Comparison of ENCODE assay signal across 27 cellular contexts in genomic region chr20:61397790-61398189, GRCh38.
"Had no signal": no experiment of that assay in that cellular context is flagged by ENCODE, and none has a peak within 500 bp of the region (broad histone marks: within the 10 kb centered on the region; RNA-seq: fewer than 3 reads in every experiment).

No MANE protein-coding gene starts in this region.

- H3K9me3 ChIP-seq: esophagus squamous epithelium had no signal

- ATAC-seq: activated CD4-positive, alpha-beta T cell treated with anti-CD3 and anti-CD28 coated beads for 36 hours; activated naive CD4-positive, alpha-beta T cell treated with anti-CD3 and anti-CD28 coated beads, Interleukin-2, amount 50 U/mL, for 72 hours; activated T-cell treated with anti-CD3 and anti-CD28 coated beads, Interleukin-2, amount 50 U/mL, for 72 hours; gastroesophageal sphincter; T-helper 17 cell had no signal

- H3K4me1 ChIP-seq: esophagus squamous epithelium, gastroesophageal sphincter had no signal

- H3K36me3 ChIP-seq: brain microvascular endothelial cell, esophagus squamous epithelium, gastroesophageal sphincter had no signal

- H3K27me3 ChIP-seq: brain microvascular endothelial cell, esophagus squamous epithelium, gastroesophageal sphincter had no signal

- H3K4me3 ChIP-seq: esophagus squamous epithelium, gastroesophageal sphincter had no signal

- DNase-seq: activated CD4-positive, alpha-beta memory T cell treated with anti-CD3 and anti-CD28 coated beads for 36 hours; activated CD4-positive, alpha-beta T cell treated with anti-CD3 and anti-CD28 coated beads for 36 hours; activated CD4-positive, alpha-beta T cell treated with anti-CD3 and anti-CD28 coated beads, Interleukin-2, amount 10 ng/mL, durations not matched to agents 24 days and 14 days; activated CD4-positive, CD25-positive, alpha-beta regulatory T cell; activated CD4-positive, CD25-positive, alpha-beta regulatory T cell treated with anti-CD3 and anti-CD28 coated beads, Interleukin-2, amount 50 U/mL, for 72 hours; activated CD8-positive, alpha-beta memory T cell treated with anti-CD3 and anti-CD28 coated beads, Interleukin-2, amount 50 U/mL, for 48 hours; activated gamma-delta T cell; activated naive CD4-positive, alpha-beta T cell; activated naive CD4-positive, alpha-beta T cell treated with anti-CD3 and anti-CD28 coated beads, Interleukin-2, amount 10 ng/mL, durations not matched to agents 7 days and 5 days; activated naive CD8-positive, alpha-beta T cell treated with anti-CD3 and anti-CD28 coated beads, Interleukin-2, amount 10 ng/mL, durations not matched to agents 7 days and 5 days; activated T-cell treated with anti-CD3 and anti-CD28 coated beads for 4 hours; activated T-cell treated with anti-CD3 and anti-CD28 coated beads, Interleukin-2, amount 50 U/mL, for 24 hours; activated T-cell treated with anti-CD3 and anti-CD28 coated beads, Interleukin-2, amount 50 U/mL, for 72 hours; amniotic stem cell; anterior cingulate cortex; brain microvascular endothelial cell; cortex of kidney; dermis blood vessel endothelial cell; effector CD8-positive, alpha-beta T cell; esophagus squamous epithelium; foreskin melanocyte; T-helper 1 cell; T-helper 17 cell; T1000 had no signal

- H3K27ac ChIP-seq: brain microvascular endothelial cell, epithelial cell of prostate, esophagus squamous epithelium, gastroesophageal sphincter had no signal
